1 cellular context compared by ENCODE assay signal in the genomic region with DNA sequence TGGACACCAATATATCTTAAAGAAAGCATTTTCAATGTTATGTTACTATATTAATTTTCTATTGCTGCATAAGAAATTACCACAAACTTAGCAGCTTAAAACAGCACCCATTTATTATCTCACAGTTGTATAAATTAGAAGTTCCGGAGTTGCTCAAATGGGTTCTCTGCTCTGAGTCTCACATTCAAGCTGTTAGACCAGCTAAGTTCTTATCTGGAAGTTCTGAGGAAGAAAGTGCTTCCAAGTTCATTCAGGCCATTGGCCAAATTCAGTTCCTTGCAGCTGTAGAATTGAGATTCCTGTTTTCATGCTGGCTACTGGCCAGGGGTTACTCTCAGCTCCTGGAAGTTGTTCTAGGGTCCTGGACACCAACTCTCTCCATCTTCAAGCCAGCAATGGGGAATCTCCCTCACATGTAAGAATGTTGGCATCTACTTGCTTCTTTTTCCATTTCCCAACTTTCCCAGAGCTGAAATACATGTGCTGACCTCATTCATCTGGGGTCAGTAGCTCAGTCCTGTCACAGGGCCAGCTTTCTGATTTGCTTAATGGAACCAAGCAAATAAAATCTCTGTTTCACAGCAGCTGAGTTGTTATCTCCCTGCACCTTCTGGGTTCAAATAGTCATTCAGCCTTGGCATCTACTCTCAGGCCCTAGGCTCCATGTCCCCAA.
TF ChIP-seq lines count a peak whose summit lies in the region.

No MANE protein-coding gene starts in this region.

TF ChIP-seq in K562, 482 proteins besides CTCF, POLR2A, EP300 and RAD21 (continued from another document and continues in another):
- TF ChIP-seq, protein P1, sequence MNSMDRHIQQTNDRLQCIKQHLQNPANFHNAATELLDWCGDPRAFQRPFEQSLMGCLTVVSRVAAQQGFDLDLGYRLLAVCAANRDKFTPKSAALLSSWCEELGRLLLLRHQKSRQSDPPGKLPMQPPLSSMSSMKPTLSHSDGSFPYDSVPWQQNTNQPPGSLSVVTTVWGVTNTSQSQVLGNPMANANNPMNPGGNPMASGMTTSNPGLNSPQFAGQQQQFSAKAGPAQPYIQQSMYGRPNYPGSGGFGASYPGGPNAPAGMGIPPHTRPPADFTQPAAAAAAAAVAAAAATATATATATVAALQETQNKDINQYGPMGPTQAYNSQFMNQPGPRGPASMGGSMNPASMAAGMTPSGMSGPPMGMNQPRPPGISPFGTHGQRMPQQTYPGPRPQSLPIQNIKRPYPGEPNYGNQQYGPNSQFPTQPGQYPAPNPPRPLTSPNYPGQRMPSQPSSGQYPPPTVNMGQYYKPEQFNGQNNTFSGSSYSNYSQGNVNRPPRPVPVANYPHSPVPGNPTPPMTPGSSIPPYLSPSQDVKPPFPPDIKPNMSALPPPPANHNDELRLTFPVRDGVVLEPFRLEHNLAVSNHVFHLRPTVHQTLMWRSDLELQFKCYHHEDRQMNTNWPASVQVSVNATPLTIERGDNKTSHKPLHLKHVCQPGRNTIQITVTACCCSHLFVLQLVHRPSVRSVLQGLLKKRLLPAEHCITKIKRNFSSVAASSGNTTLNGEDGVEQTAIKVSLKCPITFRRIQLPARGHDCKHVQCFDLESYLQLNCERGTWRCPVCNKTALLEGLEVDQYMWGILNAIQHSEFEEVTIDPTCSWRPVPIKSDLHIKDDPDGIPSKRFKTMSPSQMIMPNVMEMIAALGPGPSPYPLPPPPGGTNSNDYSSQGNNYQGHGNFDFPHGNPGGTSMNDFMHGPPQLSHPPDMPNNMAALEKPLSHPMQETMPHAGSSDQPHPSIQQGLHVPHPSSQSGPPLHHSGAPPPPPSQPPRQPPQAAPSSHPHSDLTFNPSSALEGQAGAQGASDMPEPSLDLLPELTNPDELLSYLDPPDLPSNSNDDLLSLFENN (IDR thresholded peaks at IDR 0.05; ENCODE audit: low read depth in 2 of 2, low read length in 2 of 2), result peak in 1 of 2 experiments; percentile 55; a peak in 1 of 4 replicates
- no peak for TF ChIP-seq RUNX1 (IDR thresholded peaks at IDR 0.05; ENCODE audit: low read depth)
- peak; percentile 60; the same call in 1 of the 2 replicates for TF ChIP-seq ZNF644 (tag; IDR thresholded peaks at IDR 0.05; ENCODE audit: low read depth)
- TF ChIP-seq CBFA2T2 (conservative IDR thresholded peaks at IDR 0.05), result peak; percentile 86
- TF ChIP-seq, protein P2, sequence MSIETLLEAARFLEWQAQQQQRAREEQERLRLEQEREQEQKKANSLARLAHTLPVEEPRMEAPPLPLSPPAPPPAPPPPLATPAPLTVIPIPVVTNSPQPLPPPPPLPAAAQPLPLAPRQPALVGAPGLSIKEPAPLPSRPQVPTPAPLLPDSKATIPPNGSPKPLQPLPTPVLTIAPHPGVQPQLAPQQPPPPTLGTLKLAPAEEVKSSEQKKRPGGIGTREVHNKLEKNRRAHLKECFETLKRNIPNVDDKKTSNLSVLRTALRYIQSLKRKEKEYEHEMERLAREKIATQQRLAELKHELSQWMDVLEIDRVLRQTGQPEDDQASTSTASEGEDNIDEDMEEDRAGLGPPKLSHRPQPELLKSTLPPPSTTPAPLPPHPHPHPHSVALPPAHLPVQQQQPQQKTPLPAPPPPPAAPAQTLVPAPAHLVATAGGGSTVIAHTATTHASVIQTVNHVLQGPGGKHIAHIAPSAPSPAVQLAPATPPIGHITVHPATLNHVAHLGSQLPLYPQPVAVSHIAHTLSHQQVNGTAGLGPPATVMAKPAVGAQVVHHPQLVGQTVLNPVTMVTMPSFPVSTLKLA (conservative IDR thresholded peaks at IDR 0.05), result peak in 1 of 2 experiments; percentile 52; a peak in 1 of 4 replicates
- peak; percentile 56 for TF ChIP-seq DACH1 (IDR thresholded peaks at IDR 0.05; ENCODE audit: partially characterized antibody)
- TF ChIP-seq TEAD4 (IDR thresholded peaks at IDR 0.05; ENCODE audit: low read length), result peak; percentile 91
- no peak for TF ChIP-seq TEAD4 (CRISPR knock-in tag; IDR thresholded peaks at IDR 0.05; ENCODE audit: borderline replicate concordance)
- TF ChIP-seq KHSRP (IDR thresholded peaks at IDR 0.05), result 0 out of 2 replicates have a peak, but pooled peaks have one; percentile 29
- no peak for TF ChIP-seq CSDE1 (IDR thresholded peaks at IDR 0.05)
- TF ChIP-seq CC2D1A (IDR thresholded peaks at IDR 0.05), result peak; percentile 29; the same call in 1 of the 2 replicates
- peak in 1 of 2 experiments; percentile 98; a peak in 2 of 4 replicates for TF ChIP-seq HDAC1 (IDR thresholded peaks at IDR 0.05)
- TF ChIP-seq L3MBTL2 (IDR thresholded peaks at IDR 0.05), result 0 out of 2 replicates have a peak, but pooled peaks have one; percentile 25
- 0 out of 2 replicates have a peak, but pooled peaks have one; percentile 47 for TF ChIP-seq MEF2D (tag; conservative IDR thresholded peaks at IDR 0.05; ENCODE audit: low read depth)
- no peak for TF ChIP-seq ZBTB7A (IDR thresholded peaks at IDR 0.05; ENCODE audit: borderline replicate concordance, control insufficient read depth, low read depth, low read length)
- no peak for TF ChIP-seq ATF1 (CRISPR knock-in tag; IDR thresholded peaks at IDR 0.05)
- peak; percentile 53 for TF ChIP-seq ATF1 (tag; IDR thresholded peaks at IDR 0.05)
- TF ChIP-seq, protein P3, sequence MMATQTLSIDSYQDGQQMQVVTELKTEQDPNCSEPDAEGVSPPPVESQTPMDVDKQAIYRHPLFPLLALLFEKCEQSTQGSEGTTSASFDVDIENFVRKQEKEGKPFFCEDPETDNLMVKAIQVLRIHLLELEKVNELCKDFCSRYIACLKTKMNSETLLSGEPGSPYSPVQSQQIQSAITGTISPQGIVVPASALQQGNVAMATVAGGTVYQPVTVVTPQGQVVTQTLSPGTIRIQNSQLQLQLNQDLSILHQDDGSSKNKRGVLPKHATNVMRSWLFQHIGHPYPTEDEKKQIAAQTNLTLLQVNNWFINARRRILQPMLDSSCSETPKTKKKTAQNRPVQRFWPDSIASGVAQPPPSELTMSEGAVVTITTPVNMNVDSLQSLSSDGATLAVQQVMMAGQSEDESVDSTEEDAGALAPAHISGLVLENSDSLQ (IDR thresholded peaks at IDR 0.05), result peak; percentile 17; the same call in 1 of the 2 replicates
- no peak for TF ChIP-seq SMARCA5 (IDR thresholded peaks at IDR 0.05)
- TF ChIP-seq NCOR1 (IDR thresholded peaks at IDR 0.05), result peak; percentile 76
- TF ChIP-seq NUFIP1 (IDR thresholded peaks at IDR 0.05; ENCODE audit: partially characterized antibody), result no peak
- peak; percentile 73 for TF ChIP-seq DPF2 (IDR thresholded peaks at IDR 0.05)
- TF ChIP-seq ZNF766 (CRISPR knock-in tag; conservative IDR thresholded peaks at IDR 0.05), result peak; percentile 57; the same call in 1 of the 2 replicates
- TF ChIP-seq, protein P4, sequence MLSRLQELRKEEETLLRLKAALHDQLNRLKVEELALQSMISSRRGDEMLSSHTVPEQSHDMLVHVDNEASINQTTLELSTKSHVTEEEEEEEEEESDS (CRISPR knock-in tag; IDR thresholded peaks at IDR 0.05), result no peak
- TF ChIP-seq STAT5A (IDR thresholded peaks at IDR 0.05; ENCODE audit: borderline replicate concordance, low read length), result peak; percentile 69
- TF ChIP-seq, protein P5, sequence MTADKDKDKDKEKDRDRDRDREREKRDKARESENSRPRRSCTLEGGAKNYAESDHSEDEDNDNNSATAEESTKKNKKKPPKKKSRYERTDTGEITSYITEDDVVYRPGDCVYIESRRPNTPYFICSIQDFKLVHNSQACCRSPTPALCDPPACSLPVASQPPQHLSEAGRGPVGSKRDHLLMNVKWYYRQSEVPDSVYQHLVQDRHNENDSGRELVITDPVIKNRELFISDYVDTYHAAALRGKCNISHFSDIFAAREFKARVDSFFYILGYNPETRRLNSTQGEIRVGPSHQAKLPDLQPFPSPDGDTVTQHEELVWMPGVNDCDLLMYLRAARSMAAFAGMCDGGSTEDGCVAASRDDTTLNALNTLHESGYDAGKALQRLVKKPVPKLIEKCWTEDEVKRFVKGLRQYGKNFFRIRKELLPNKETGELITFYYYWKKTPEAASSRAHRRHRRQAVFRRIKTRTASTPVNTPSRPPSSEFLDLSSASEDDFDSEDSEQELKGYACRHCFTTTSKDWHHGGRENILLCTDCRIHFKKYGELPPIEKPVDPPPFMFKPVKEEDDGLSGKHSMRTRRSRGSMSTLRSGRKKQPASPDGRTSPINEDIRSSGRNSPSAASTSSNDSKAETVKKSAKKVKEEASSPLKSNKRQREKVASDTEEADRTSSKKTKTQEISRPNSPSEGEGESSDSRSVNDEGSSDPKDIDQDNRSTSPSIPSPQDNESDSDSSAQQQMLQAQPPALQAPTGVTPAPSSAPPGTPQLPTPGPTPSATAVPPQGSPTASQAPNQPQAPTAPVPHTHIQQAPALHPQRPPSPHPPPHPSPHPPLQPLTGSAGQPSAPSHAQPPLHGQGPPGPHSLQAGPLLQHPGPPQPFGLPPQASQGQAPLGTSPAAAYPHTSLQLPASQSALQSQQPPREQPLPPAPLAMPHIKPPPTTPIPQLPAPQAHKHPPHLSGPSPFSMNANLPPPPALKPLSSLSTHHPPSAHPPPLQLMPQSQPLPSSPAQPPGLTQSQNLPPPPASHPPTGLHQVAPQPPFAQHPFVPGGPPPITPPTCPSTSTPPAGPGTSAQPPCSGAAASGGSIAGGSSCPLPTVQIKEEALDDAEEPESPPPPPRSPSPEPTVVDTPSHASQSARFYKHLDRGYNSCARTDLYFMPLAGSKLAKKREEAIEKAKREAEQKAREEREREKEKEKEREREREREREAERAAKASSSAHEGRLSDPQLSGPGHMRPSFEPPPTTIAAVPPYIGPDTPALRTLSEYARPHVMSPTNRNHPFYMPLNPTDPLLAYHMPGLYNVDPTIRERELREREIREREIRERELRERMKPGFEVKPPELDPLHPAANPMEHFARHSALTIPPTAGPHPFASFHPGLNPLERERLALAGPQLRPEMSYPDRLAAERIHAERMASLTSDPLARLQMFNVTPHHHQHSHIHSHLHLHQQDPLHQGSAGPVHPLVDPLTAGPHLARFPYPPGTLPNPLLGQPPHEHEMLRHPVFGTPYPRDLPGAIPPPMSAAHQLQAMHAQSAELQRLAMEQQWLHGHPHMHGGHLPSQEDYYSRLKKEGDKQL (CRISPR knock-in tag; IDR thresholded peaks at IDR 0.05; ENCODE audit: borderline replicate concordance), result no peak
- TF ChIP-seq PTRF (tag; IDR thresholded peaks at IDR 0.05), result no peak
- TF ChIP-seq NCOA2 (IDR thresholded peaks at IDR 0.05; ENCODE audit: partially characterized antibody in 2 of 2), result no peak
- no peak for TF ChIP-seq RBM22 (IDR thresholded peaks at IDR 0.05; ENCODE audit: low read depth, low read length, poor library complexity, severe bottlenecking)
- TF ChIP-seq MEIS2 (IDR thresholded peaks at IDR 0.05; ENCODE audit: partially characterized antibody), result peak; percentile 46
- peak; percentile 68 for TF ChIP-seq HDAC3 (IDR thresholded peaks at IDR 0.05; ENCODE audit: borderline replicate concordance, partially characterized antibody)
- peak; percentile 94 for TF ChIP-seq CBFA2T3 (IDR thresholded peaks at IDR 0.05)
- peak; percentile 51; the same call in 1 of the 2 replicates for TF ChIP-seq POLR2AphosphoS5 (IDR thresholded peaks at IDR 0.05; ENCODE audit: control insufficient read depth, insufficient read depth, low read depth, low read length)
- TF ChIP-seq FOXM1 (IDR thresholded peaks at IDR 0.05; ENCODE audit: low read depth), result peak; percentile 69; the same call in 1 of the 2 replicates
- TF ChIP-seq FOXM1 (CRISPR knock-in tag; IDR thresholded peaks at IDR 0.05; ENCODE audit: low read depth), result no peak
- no peak for TF ChIP-seq NR4A1 (CRISPR knock-in tag; IDR thresholded peaks at IDR 0.05)
- TF ChIP-seq NR4A1 (tag; IDR thresholded peaks at IDR 0.05), result peak; percentile 60; the same call in 1 of the 2 replicates
- TF ChIP-seq FOXJ2 (tag; IDR thresholded peaks at IDR 0.05), result peak; percentile 68; the same call in 1 of the 2 replicates
- 0 out of 2 replicates have a peak, but pooled peaks have one; percentile 22 for TF ChIP-seq LEF1 (IDR thresholded peaks at IDR 0.05)
- TF ChIP-seq ZBTB1 (CRISPR knock-in tag; IDR thresholded peaks at IDR 0.05; ENCODE audit: borderline replicate concordance, low read depth), result no peak
- TF ChIP-seq ASH1L (IDR thresholded peaks at IDR 0.05; ENCODE audit: borderline replicate concordance, low read depth, partially characterized antibody), result no peak
- peak; percentile 59 for TF ChIP-seq TCF3 (CRISPR knock-in tag; IDR thresholded peaks at IDR 0.05)
- TF ChIP-seq POLR2AphosphoS2 (IDR thresholded peaks at IDR 0.05; ENCODE audit: low read length), result no peak
- TF ChIP-seq SMAD2 (IDR thresholded peaks at IDR 0.05; ENCODE audit: low read depth, low read length), result no peak
- TF ChIP-seq SMAD4 (CRISPR knock-in tag; conservative IDR thresholded peaks at IDR 0.05), result peak; percentile 47
- TF ChIP-seq ARID1B (IDR thresholded peaks at IDR 0.05), result peak; percentile 91
- TF ChIP-seq, protein P6, sequence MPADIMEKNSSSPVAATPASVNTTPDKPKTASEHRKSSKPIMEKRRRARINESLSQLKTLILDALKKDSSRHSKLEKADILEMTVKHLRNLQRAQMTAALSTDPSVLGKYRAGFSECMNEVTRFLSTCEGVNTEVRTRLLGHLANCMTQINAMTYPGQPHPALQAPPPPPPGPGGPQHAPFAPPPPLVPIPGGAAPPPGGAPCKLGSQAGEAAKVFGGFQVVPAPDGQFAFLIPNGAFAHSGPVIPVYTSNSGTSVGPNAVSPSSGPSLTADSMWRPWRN (IDR thresholded peaks at IDR 0.05; ENCODE audit: low read depth), result peak; percentile 69
- TF ChIP-seq, protein P7, sequence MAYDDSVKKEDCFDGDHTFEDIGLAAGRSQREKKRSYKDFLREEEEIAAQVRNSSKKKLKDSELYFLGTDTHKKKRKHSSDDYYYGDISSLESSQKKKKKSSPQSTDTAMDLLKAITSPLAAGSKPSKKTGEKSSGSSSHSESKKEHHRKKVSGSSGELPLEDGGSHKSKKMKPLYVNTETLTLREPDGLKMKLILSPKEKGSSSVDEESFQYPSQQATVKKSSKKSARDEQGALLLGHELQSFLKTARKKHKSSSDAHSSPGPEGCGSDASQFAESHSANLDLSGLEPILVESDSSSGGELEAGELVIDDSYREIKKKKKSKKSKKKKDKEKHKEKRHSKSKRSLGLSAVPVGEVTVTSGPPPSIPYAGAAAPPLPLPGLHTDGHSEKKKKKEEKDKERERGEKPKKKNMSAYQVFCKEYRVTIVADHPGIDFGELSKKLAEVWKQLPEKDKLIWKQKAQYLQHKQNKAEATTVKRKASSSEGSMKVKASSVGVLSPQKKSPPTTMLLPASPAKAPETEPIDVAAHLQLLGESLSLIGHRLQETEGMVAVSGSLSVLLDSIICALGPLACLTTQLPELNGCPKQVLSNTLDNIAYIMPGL (CRISPR knock-in tag; IDR thresholded peaks at IDR 0.05), result no peak
- TF ChIP-seq ZNF79 (CRISPR knock-in tag; IDR thresholded peaks at IDR 0.05; ENCODE audit: low read depth), result no peak
- TF ChIP-seq NFIC (IDR thresholded peaks at IDR 0.05), result peak; percentile 93
- TF ChIP-seq SMARCA4 (IDR thresholded peaks at IDR 0.05), result peak; percentile 71
- peak in 1 of 2 experiments; percentile 47; a peak in 2 of 4 replicates for TF ChIP-seq TBL1XR1 (IDR thresholded peaks at IDR 0.05; ENCODE audit: low read length in 2 of 2)
- TF ChIP-seq DMBX1 (CRISPR knock-in tag; IDR thresholded peaks at IDR 0.05; ENCODE audit: borderline replicate concordance), result no peak
- no peak for TF ChIP-seq KLF1 (tag; IDR thresholded peaks at IDR 0.05)
- peak; percentile 57 for TF ChIP-seq NR2C1 (IDR thresholded peaks at IDR 0.05)
- TF ChIP-seq NR2C1 (tag; IDR thresholded peaks at IDR 0.05), result peak; percentile 83
- TF ChIP-seq KLF16 (IDR thresholded peaks at IDR 0.05), result peak; percentile 84
- TF ChIP-seq RCOR1 (IDR thresholded peaks at IDR 0.05; ENCODE audit: borderline replicate concordance in 1 of 2, low read depth in 2 of 2, low read length in 2 of 2), result peak; percentile 97 to 100
- no peak for TF ChIP-seq ZNF165 (CRISPR knock-in tag; IDR thresholded peaks at IDR 0.05; ENCODE audit: borderline replicate concordance)
